Comparison of ENCODE assay signal across 18 cellular contexts in genomic region chr16:85579199-85579598, GRCh38. TPM values are rescaled to one million over a fixed set of nuclear protein-coding genes. Genes with fewer than 3 reads are reported as not detected.
DNase-seq lines count a peak whose midpoint lies in the region; ATAC-seq lines count a peak whose summit lies in the region.
"Had no signal": no experiment of that assay in that cellular context is flagged by ENCODE, and none has a peak within 500 bp of the region (broad histone marks: within the 10 kb centered on the region; RNA-seq: fewer than 3 reads in every experiment).

No MANE protein-coding gene starts in this region.

- DNase-seq in H7 (peak; percentile 95), astrocyte of the hippocampus (ENCODE audit: low read depth, low spot score) (peak; percentile 77), immature natural killer cell (no peak), T-helper 17 cell (no peak), NCI-H510A treated with DMSO at 0.1 percent for 48 hours (lab: John Stamatoyannopoulos, UW) (no peak)
- DNase-seq in stimulated activated effector memory CD8-positive, alpha-beta T cell treated with anti-CD3 and anti-CD28 coated beads, Interleukin-12 subunit alpha, Interleukin-12 subunit beta, amount 100 ng/mL, for 72 hours (ENCODE audit: low spot score in 2 of 2): no peak
- DNase-seq in stimulated activated naive CD4-positive, alpha-beta T cell (lab: John Stamatoyannopoulos, UW): no peak
- DNase-seq: activated CD4-positive, CD25-positive, alpha-beta regulatory T cell; activated CD8-positive, alpha-beta memory T cell treated with anti-CD3 and anti-CD28 coated beads, Interleukin-2, amount 50 U/mL, for 4 hours; activated naive CD4-positive, alpha-beta T cell treated with anti-CD3 and anti-CD28 coated beads for 36 hours; DMS153; Karpas-422; left colon; NCI-H1436; NCI-H446; stimulated activated naive CD4-positive, alpha-beta T cell treated with Interleukin-2 at 50 U/mL for 16 hours had no signal

- peaks cover 4% of the 10 kb centered on the region; the same call in 1 of the 2 replicates for H3K27me3 ChIP-seq in H7 (ENCODE audit: control insufficient read depth, insufficient read depth, low read length)
- H3K27me3 ChIP-seq: neutrophil had no signal

- H3K36me3 Mint-ChIP-seq in immature natural killer cell (peaks cover 0 to 5% (median 0%) of the 10 kb centered on the region in 3 donors), T-helper 17 cell (ENCODE audit: low read depth) (peaks cover 2% of the 10 kb centered on the region)
- H3K36me3 Mint-ChIP-seq in stimulated activated effector memory CD8-positive, alpha-beta T cell treated with anti-CD3 and anti-CD28 coated beads, Interleukin-12 subunit alpha, Interleukin-12 subunit beta, amount 100 ng/mL, for 72 hours: no peaks in the 10 kb centered on the region

- H3K4me3 Mint-ChIP-seq in immature natural killer cell: no peak overlapping the region
- H3K4me3 Mint-ChIP-seq in stimulated activated effector memory CD8-positive, alpha-beta T cell treated with anti-CD3 and anti-CD28 coated beads, Interleukin-12 subunit alpha, Interleukin-12 subunit beta, amount 100 ng/mL, for 72 hours: no peak overlapping the region
- H3K4me3 Mint-ChIP-seq in T-helper 17 cell: no peak overlapping the region
- H3K4me3 Mint-ChIP-seq: activated naive CD4-positive, alpha-beta T cell treated with anti-CD3 and anti-CD28 coated beads for 36 hours had no signal

- H3K27ac Mint-ChIP-seq in immature natural killer cell (peak overlapping the region in 5 of 6 donors; percentile 28 to 80 (median 58)), T-helper 17 cell (no peak overlapping the region)
- peak overlapping the region; percentile 17 for H3K27ac Mint-ChIP-seq in stimulated activated effector memory CD8-positive, alpha-beta T cell treated with anti-CD3 and anti-CD28 coated beads, Interleukin-12 subunit alpha, Interleukin-12 subunit beta, amount 100 ng/mL, for 72 hours
- H3K27ac Mint-ChIP-seq: activated naive CD4-positive, alpha-beta T cell treated with anti-CD3 and anti-CD28 coated beads for 36 hours had no signal

- no peak overlapping the region for H3K4me3 ChIP-seq in H7 (ENCODE audit: insufficient read depth, low read depth, low read length)

- no peak for ATAC-seq in stimulated activated effector memory CD8-positive, alpha-beta T cell treated with anti-CD3 and anti-CD28 coated beads, Interleukin-12 subunit alpha, Interleukin-12 subunit beta, amount 100 ng/mL, for 72 hours
- ATAC-seq in HG03354 (IDR thresholded peaks at IDR 0.05; ENCODE audit: poor library complexity, severe bottlenecking, unreplicated experiment): no peak
- no peak for ATAC-seq in T-helper 17 cell
- ATAC-seq: left colon had no signal

- H3K4me1 Mint-ChIP-seq in immature natural killer cell: peaks cover 90 to 91% of the 10 kb centered on the region in 2 donors
- peaks cover 72% of the 10 kb centered on the region for H3K4me1 Mint-ChIP-seq in stimulated activated effector memory CD8-positive, alpha-beta T cell treated with anti-CD3 and anti-CD28 coated beads, Interleukin-12 subunit alpha, Interleukin-12 subunit beta, amount 100 ng/mL, for 72 hours
- H3K4me1 Mint-ChIP-seq in T-helper 17 cell: peaks cover 17% of the 10 kb centered on the region

- H3K36me3 ChIP-seq in H7 (replicated peaks; ENCODE audit: control insufficient read depth, insufficient read depth, low read length): no peaks in the 10 kb centered on the region
- H3K36me3 ChIP-seq: neutrophil had no signal

- H3K27me3 Mint-ChIP-seq in immature natural killer cell (ENCODE audit: low read depth in 3 of 3) (peaks cover 0 to 12% (median 11%) of the 10 kb centered on the region in 3 donors), T-helper 17 cell (no peaks in the 10 kb centered on the region)

- H3K9me3 Mint-ChIP-seq in immature natural killer cell: no peaks in the 10 kb centered on the region
- H3K9me3 Mint-ChIP-seq in stimulated activated effector memory CD8-positive, alpha-beta T cell treated with anti-CD3 and anti-CD28 coated beads, Interleukin-12 subunit alpha, Interleukin-12 subunit beta, amount 100 ng/mL, for 72 hours: no peaks in the 10 kb centered on the region
- H3K9me3 Mint-ChIP-seq: activated naive CD4-positive, alpha-beta T cell treated with anti-CD3 and anti-CD28 coated beads for 36 hours had no signal

- no peaks in the 10 kb centered on the region for H3K9me3 ChIP-seq in T-helper 17 cell (ENCODE audit: control insufficient read depth, low read length, poor library complexity, severe bottlenecking)
- H3K9me3 ChIP-seq: neutrophil had no signal

RNA-seq across cellular contexts. Expression of gene GSE1, which starts 33.9 kb away (rescaled TPM):
- total RNA-seq in H7 (2014; rRNA removed; shearing (Covaris generic)): 52.5 and 73.6 TPM in 2 replicates
- polyA plus RNA-seq in immature natural killer cell: 1 to 10 TPM in 2 of 3 donors, under 1 TPM in 1; 0.15 to 9.4 (median 2.9) TPM
- 10 to 100 TPM; 39.1 to 40.9 TPM for total RNA-seq in T-helper 17 cell

Comparison
In these comparisons a context has a peak if more than half of its experiments do, and no peak if none do; other contexts are left out.
1. DNase-seq: peak in H7 (single experiment) and astrocyte of the hippocampus (single experiment); none in immature natural killer cell (0 of 3), stimulated activated effector memory CD8-positive, alpha-beta T cell treated with anti-CD3 and anti-CD28 coated beads, Interleukin-12 subunit alpha, Interleukin-12 subunit beta, amount 100 ng/mL, for 72 hours (0 of 2), T-helper 17 cell (0 of 3), stimulated activated naive CD4-positive, alpha-beta T cell (0 of 6) and NCI-H510A treated with DMSO at 0.1 percent for 48 hours (single experiment).